Comparison of ENCODE assay signal across 9 cellular contexts in genomic region chr12:26274441-26275312, GRCh38.
DNase-seq lines count a peak whose midpoint lies in the region; FAIRE-seq and TF ChIP-seq lines count a peak whose summit lies in the region.
"Had no signal": no experiment of that assay in that cellular context is flagged by ENCODE, and none has a peak within 500 bp of the region (broad histone marks: within the 10 kb centered on the region; RNA-seq: fewer than 3 reads in every experiment).

No MANE protein-coding gene starts in this region.

- peaks cover 5% of the 10 kb centered on the region for H3K4me1 ChIP-seq in neural progenitor cell
- H3K4me1 ChIP-seq in thyroid gland, result peaks cover 27 to 62% of the 10 kb centered on the region in 2 donors

- POLR2A ChIA-PET in activated CD4-positive, alpha-beta memory T cell treated with anti-CD3 and anti-CD28 coated beads for 36 hours (lab: Charles Lee), result no interaction called here

- intact Hi-C loops in activated CD4-positive, alpha-beta memory T cell treated with anti-CD3 and anti-CD28 coated beads for 36 hours (cut with micrococcal nuclease), result loop anchor here (1.0 to 5.0 kb wide), 4 partner anchors 25 to 177 kb away; no protein-coding TSS in a partner anchor
- intact Hi-C loops in thyroid gland (cut with DNase I), result no loop called here

- no peaks in the 10 kb centered on the region for H3K9me3 Mint-ChIP-seq in activated CD4-positive, alpha-beta memory T cell treated with anti-CD3 and anti-CD28 coated beads for 36 hours
- no peaks in the 10 kb centered on the region for H3K9me3 Mint-ChIP-seq in neural progenitor cell
- H3K9me3 Mint-ChIP-seq: naive thymus-derived CD8-positive, alpha-beta T cell had no signal

- TF ChIP-seq CTCF in fibroblast of the aortic adventitia (IDR thresholded peaks at IDR 0.05; ENCODE audit: insufficient read depth, low read length) (no peak), neural progenitor cell (IDR thresholded peaks at IDR 0.05) (no peak), thyroid gland (IDR thresholded peaks at IDR 0.05) (no peak), WERI-Rb-1 (IDR thresholded peaks at IDR 0.05; ENCODE audit: low read depth, low read length) (no peak)

- no peaks in the 10 kb centered on the region for H3K9me3 ChIP-seq in neural progenitor cell (ENCODE audit: low read depth)
- H3K9me3 ChIP-seq in thyroid gland, result no peaks in the 10 kb centered on the region
- no peaks in the 10 kb centered on the region for H3K9me3 ChIP-seq in WERI-Rb-1 (ENCODE audit: severe bottlenecking)

- no peaks in the 10 kb centered on the region for H4K20me1 ChIP-seq in neural progenitor cell (ENCODE audit: low read depth)

- H3K36me3 ChIP-seq in neural progenitor cell, result no peaks in the 10 kb centered on the region
- H3K36me3 ChIP-seq in thyroid gland, result no peaks in the 10 kb centered on the region
- H3K36me3 ChIP-seq in WERI-Rb-1, result no peaks in the 10 kb centered on the region

- CTCF ChIA-PET in activated CD4-positive, alpha-beta memory T cell treated with anti-CD3 and anti-CD28 coated beads for 36 hours (lab: Charles Lee), result no interaction called here

- no peak overlapping the region for H3K4me2 ChIP-seq in neural progenitor cell

- no peaks in the 10 kb centered on the region for H3K27me3 ChIP-seq in neural progenitor cell
- H3K27me3 ChIP-seq in thyroid gland, result no peaks in the 10 kb centered on the region
- no peaks in the 10 kb centered on the region for H3K27me3 ChIP-seq in WERI-Rb-1 (ENCODE audit: insufficient read depth, low read depth, severe bottlenecking)

- peak; percentile 30 for DNase-seq in GM12891 (ENCODE audit: insufficient read length, low spot score)
- DNase-seq in GOT3 (lab: John Stamatoyannopoulos, UW), result peak; percentile 54
- DNase-seq in KG1 (lab: John Stamatoyannopoulos, UW), result peak; percentile 99
- peak; percentile 77 for DNase-seq in activated CD4-positive, alpha-beta memory T cell treated with anti-CD3 and anti-CD28 coated beads for 36 hours
- peak; percentile 99 for DNase-seq in fibroblast of the aortic adventitia (ENCODE audit: low read depth)
- DNase-seq in neural progenitor cell (ENCODE audit: low spot score), result peak; percentile 24
- peak; percentile 62 to 78 for DNase-seq in thyroid gland
- DNase-seq in WERI-Rb-1, result no peak

- no peak overlapping the region for H3K9ac ChIP-seq in neural progenitor cell

- H3K4me1 Mint-ChIP-seq in activated CD4-positive, alpha-beta memory T cell treated with anti-CD3 and anti-CD28 coated beads for 36 hours (ENCODE audit: low read depth), result peaks cover 16% of the 10 kb centered on the region
- peaks cover 24% of the 10 kb centered on the region for H3K4me1 Mint-ChIP-seq in neural progenitor cell

- H3K4me3 Mint-ChIP-seq in activated CD4-positive, alpha-beta memory T cell treated with anti-CD3 and anti-CD28 coated beads for 36 hours, result no peak overlapping the region
- H3K4me3 Mint-ChIP-seq in neural progenitor cell, result no peak overlapping the region

- no peaks in the 10 kb centered on the region for H3K79me2 ChIP-seq in neural progenitor cell (ENCODE audit: low read depth)

- peaks cover 3% of the 10 kb centered on the region for H3K27me3 Mint-ChIP-seq in activated CD4-positive, alpha-beta memory T cell treated with anti-CD3 and anti-CD28 coated beads for 36 hours
- peaks cover 6% of the 10 kb centered on the region for H3K27me3 Mint-ChIP-seq in neural progenitor cell (ENCODE audit: insufficient read depth, low read depth)
- H3K27me3 Mint-ChIP-seq: naive thymus-derived CD8-positive, alpha-beta T cell had no signal

- 52 to 63% methylated on average over 10 to 13 of the region's 13 CpGs for WGBS in thyroid gland, 2 donors

- FAIRE-seq in GM12891 (lab: Jason Lieb, UNC), result peak; percentile 82

- H3K27ac ChIP-seq in neural progenitor cell (no peak overlapping the region), thyroid gland (peak overlapping the region; percentile 60 to 78 (median 71)), WERI-Rb-1 (no peak overlapping the region)

- TF ChIP-seq POLR2A in GM12891 (IDR thresholded peaks at IDR 0.05; ENCODE audit: low read depth, low read length) (no peak), thyroid gland (IDR thresholded peaks at IDR 0.05) (no peak)

- H2AFZ ChIP-seq in neural progenitor cell (replicated peaks), result no peak overlapping the region

- H3K4me3 ChIP-seq in fibroblast of the aortic adventitia (ENCODE audit: low read depth, low read length), result no peak overlapping the region
- H3K4me3 ChIP-seq in neural progenitor cell, result no peak overlapping the region
- no peak overlapping the region for H3K4me3 ChIP-seq in thyroid gland (replicated peaks in 1 of 3)
- H3K4me3 ChIP-seq in WERI-Rb-1 (ENCODE audit: low read depth, low read length), result no peak overlapping the region

- no peaks in the 10 kb centered on the region for H3K36me3 Mint-ChIP-seq in activated CD4-positive, alpha-beta memory T cell treated with anti-CD3 and anti-CD28 coated beads for 36 hours
- H3K36me3 Mint-ChIP-seq in neural progenitor cell, result no peaks in the 10 kb centered on the region
- H3K36me3 Mint-ChIP-seq: naive thymus-derived CD8-positive, alpha-beta T cell had no signal

- H3F3A ChIP-seq in neural progenitor cell (ENCODE audit: low read depth), result no peaks in the 10 kb centered on the region

- H3K27ac Mint-ChIP-seq in activated CD4-positive, alpha-beta memory T cell treated with anti-CD3 and anti-CD28 coated beads for 36 hours, result no peak overlapping the region
- peak overlapping the region; percentile 87 for H3K27ac Mint-ChIP-seq in neural progenitor cell
- H3K27ac Mint-ChIP-seq: naive thymus-derived CD8-positive, alpha-beta T cell had no signal

TF ChIP-seq in GM12891, 5 proteins besides CTCF, POLR2A, EP300 and RAD21:
- TF ChIP-seq POU2F2 (IDR thresholded peaks at IDR 0.05; ENCODE audit: low read depth, low read length) (peak; percentile 74; the same call in 1 of the 2 replicates), POLR2AphosphoS5 (IDR thresholded peaks at IDR 0.05; ENCODE audit: low read depth, low read length) (no peak), TAF1 (IDR thresholded peaks at IDR 0.05; ENCODE audit: low read depth, low read length) (no peak), SPI1 (IDR thresholded peaks at IDR 0.05; ENCODE audit: low read depth, low read length) (peak; percentile 83), PAX5 (IDR thresholded peaks at IDR 0.05; ENCODE audit: insufficient read depth, low read length, severe bottlenecking) (peak; percentile 83)
TF ChIP-seq in GM12891: peak in this region for 3.

Comparison
In these comparisons a context has a peak if more than half of its experiments do, and no peak if none do; other contexts are left out.
1. H3K27ac ChIP-seq: peak in thyroid gland (3 of 3); none in neural progenitor cell (single experiment) and WERI-Rb-1 (single experiment).